Comparison of ENCODE assay signal across 8 cellular contexts in genomic region chr3:169147246-169148008, GRCh38.
A peak's percentile ranks its signal among the peaks of the same experiment; 100 is the strongest.
DNase-seq lines count a peak whose midpoint lies in the region; ATAC-seq and TF ChIP-seq lines count a peak whose summit lies in the region.

No MANE protein-coding gene starts in this region.

- H3K27me3 ChIP-seq in HAP-1 (ENCODE audit: low read depth): no peaks in the 10 kb centered on the region
- H3K27me3 ChIP-seq in PC-9 (ENCODE audit: insufficient read depth, low read depth): no peaks in the 10 kb centered on the region

- H3K4me3 ChIP-seq in HAP-1 (peak overlapping the region; percentile 45), PC-9 (peak overlapping the region; percentile 91), choroid plexus epithelial cell (ENCODE audit: low read depth, low read length) (peak overlapping the region; percentile 77)

- no peak for ATAC-seq in stimulated activated effector memory CD8-positive, alpha-beta T cell treated with anti-CD3 and anti-CD28 coated beads, Interleukin-12 subunit alpha, Interleukin-12 subunit beta, amount 100 ng/mL, for 72 hours
- no peak for ATAC-seq in GM21447 (IDR thresholded peaks at IDR 0.05; ENCODE audit: unreplicated experiment)

- peak; percentile 79 for DNase-seq in AG08395 (ENCODE audit: low spot score)
- DNase-seq in HAP-1 (ENCODE audit: low spot score in 2 of 2): peak; percentile 73 to 79
- peak; percentile 78 to 80 for DNase-seq in PC-9
- peak; percentile 81 for DNase-seq in choroid plexus epithelial cell (ENCODE audit: low read depth)
- DNase-seq in kidney glomerular epithelial cell (lab: John Stamatoyannopoulos, UW): peak; percentile 68
- no peak for DNase-seq in stimulated activated effector memory CD8-positive, alpha-beta T cell treated with anti-CD3 and anti-CD28 coated beads, Interleukin-12 subunit alpha, Interleukin-12 subunit beta, amount 100 ng/mL, for 72 hours (ENCODE audit: low spot score in 2 of 2)
- DNase-seq in inferior parietal cortex (ENCODE audit: extremely low spot score): no peak

- H3K36me3 ChIP-seq in HAP-1 (replicated peaks) (no peaks in the 10 kb centered on the region), PC-9 (ENCODE audit: low read depth) (peaks cover 7% of the 10 kb centered on the region; the same call in 1 of the 2 replicates)

- peak overlapping the region; percentile 92 for H2AFZ ChIP-seq in PC-9

- CTCF ChIA-PET in PC-9 (lab: Charles Lee): interaction anchor here (0.6 to 1.1 kb wide), 8 partner anchors 106 to 522 kb away, joined by 3 to 7 read pairs (median 4); no protein-coding TSS in a partner anchor

- H3K79me2 ChIP-seq in PC-9 (ENCODE audit: low read depth): peaks cover 37% of the 10 kb centered on the region

- intact Hi-C loops in PC-9 (cut with micrococcal nuclease; ENCODE audit: unreplicated experiment): loop anchor here (1.0 to 10.0 kb wide), 9 partner anchors 104 to 933 kb away; no protein-coding TSS in a partner anchor

- peak overlapping the region; percentile 91 for H3K4me2 ChIP-seq in PC-9

- peak overlapping the region; percentile 69 for H3K27ac ChIP-seq in PC-9

- TF ChIP-seq CTCF in PC-9 (conservative IDR thresholded peaks at IDR 0.05) (no peak), choroid plexus epithelial cell (conservative IDR thresholded peaks at IDR 0.05; ENCODE audit: low read depth, low read length) (no peak)

- no peaks in the 10 kb centered on the region for H3K9me3 Mint-ChIP-seq in stimulated activated effector memory CD8-positive, alpha-beta T cell treated with anti-CD3 and anti-CD28 coated beads, Interleukin-12 subunit alpha, Interleukin-12 subunit beta, amount 100 ng/mL, for 72 hours

- no peaks in the 10 kb centered on the region for H3K9me2 ChIP-seq in PC-9 (ENCODE audit: insufficient read depth)

- H3K4me3 Mint-ChIP-seq in stimulated activated effector memory CD8-positive, alpha-beta T cell treated with anti-CD3 and anti-CD28 coated beads, Interleukin-12 subunit alpha, Interleukin-12 subunit beta, amount 100 ng/mL, for 72 hours: peak overlapping the region; percentile 50

- H3K4me1 ChIP-seq in HAP-1 (peaks cover 19% of the 10 kb centered on the region), PC-9 (replicated peaks; ENCODE audit: insufficient read depth) (peaks cover 39% of the 10 kb centered on the region)

- no TSS peak for BruUV-seq in PC-9 (replicated peaks; lab: Mats Ljungman, UMichigan)

- H3K9me3 ChIP-seq in HAP-1 (no peaks in the 10 kb centered on the region), PC-9 (ENCODE audit: insufficient read depth, low read depth) (no peaks in the 10 kb centered on the region)

- H3F3A ChIP-seq in PC-9 (ENCODE audit: insufficient read depth, low read depth): peaks cover 16% of the 10 kb centered on the region

- peaks cover 7% of the 10 kb centered on the region for H3K4me1 Mint-ChIP-seq in stimulated activated effector memory CD8-positive, alpha-beta T cell treated with anti-CD3 and anti-CD28 coated beads, Interleukin-12 subunit alpha, Interleukin-12 subunit beta, amount 100 ng/mL, for 72 hours

- POLR2A ChIA-PET in PC-9 (lab: Charles Lee; ENCODE audit: unreplicated experiment): interaction anchor here (0.5 to 0.9 kb wide), 6 partner anchors 26 to 1908 kb away, joined by 3 to 7 read pairs (median 5); no protein-coding TSS in a partner anchor

- no peak overlapping the region for H3K27ac Mint-ChIP-seq in stimulated activated effector memory CD8-positive, alpha-beta T cell treated with anti-CD3 and anti-CD28 coated beads, Interleukin-12 subunit alpha, Interleukin-12 subunit beta, amount 100 ng/mL, for 72 hours

- no peaks in the 10 kb centered on the region for H3K36me3 Mint-ChIP-seq in stimulated activated effector memory CD8-positive, alpha-beta T cell treated with anti-CD3 and anti-CD28 coated beads, Interleukin-12 subunit alpha, Interleukin-12 subunit beta, amount 100 ng/mL, for 72 hours

- H4K20me1 ChIP-seq in PC-9 (ENCODE audit: insufficient read depth): no peaks in the 10 kb centered on the region

- in situ Hi-C loops in HAP-1 (cut with MboI; ENCODE audit: low sequenced_read_pairs): loop anchor here (25.0 kb wide), 1 partner anchor 415 kb away; no protein-coding TSS in a partner anchor

Comparison
In these comparisons a context has a peak if more than half of its experiments do, and no peak if none do; other contexts are left out.
1. DNase-seq: peak in AG08395 (single experiment), HAP-1 (2 of 2), PC-9 (2 of 2), choroid plexus epithelial cell (single experiment) and kidney glomerular epithelial cell (single experiment); none in stimulated activated effector memory CD8-positive, alpha-beta T cell treated with anti-CD3 and anti-CD28 coated beads, Interleukin-12 subunit alpha, Interleukin-12 subunit beta, amount 100 ng/mL, for 72 hours (0 of 2) and inferior parietal cortex (single experiment).
2. Peak in every context shown above with its lines, with median percentiles within 50 percentile points of each other: H3K4me3 ChIP-seq.